1 cellular context compared by ENCODE assay signal in genomic region chr6:35259194-35259945, GRCh38.
A peak's percentile ranks its signal among the peaks of the same experiment; 100 is the strongest.
TF ChIP-seq lines count a peak whose summit lies in the region.

Gene ZNF76 (plus strand): TSS chr6:35259735. CDS start chr6:35281152, 21,417 bp downstream.

TF ChIP-seq in GM12878, 131 proteins besides CTCF, POLR2A, EP300 and RAD21 (continued from another document and continues in another):
- TF ChIP-seq TCF12 (IDR thresholded peaks at IDR 0.05; ENCODE audit: low read depth, low read length) (0 out of 2 replicates have a peak, but pooled peaks have one; percentile 47), BCLAF1 (IDR thresholded peaks at IDR 0.05) (peak; percentile 49; the same call in 1 of the 2 replicates), MXI1 (IDR thresholded peaks at IDR 0.05; ENCODE audit: low read depth, low read length) (peak; percentile 73), USF1 (IDR thresholded peaks at IDR 0.05; ENCODE audit: borderline replicate concordance, extremely low read length, insufficient read depth, low read depth, low read length) (peak; percentile 16), ZNF592 (IDR thresholded peaks at IDR 0.05) (no peak; the same call in none of the 2 replicates), IKZF1 (conservative IDR thresholded peaks at IDR 0.05) (peak; percentile 96), JUNB (IDR thresholded peaks at IDR 0.05) (no peak), ZBED1 (IDR thresholded peaks at IDR 0.05; ENCODE audit: borderline replicate concordance) (no peak), ELK1 (IDR thresholded peaks at IDR 0.05; ENCODE audit: low read depth, low read length) (peak; percentile 42; the same call in 1 of the 2 replicates), ASH2L (IDR thresholded peaks at IDR 0.05; ENCODE audit: borderline replicate concordance, low read depth) (no peak), YBX1 (IDR thresholded peaks at IDR 0.05) (no peak), SREBF1 (IDR thresholded peaks at IDR 0.05; ENCODE audit: low read length) (no peak), ZBTB11 (CRISPR knock-in tag; IDR thresholded peaks at IDR 0.05) (no peak), SPI1 (IDR thresholded peaks at IDR 0.05; ENCODE audit: borderline replicate concordance, insufficient read depth, low read depth, low read length) (no peak), CHD2 (IDR thresholded peaks at IDR 0.05; ENCODE audit: borderline replicate concordance, low read depth, low read length) (peak; percentile 85), HDGF (IDR thresholded peaks at IDR 0.05) (peak; percentile 84), SUZ12 (IDR thresholded peaks at IDR 0.05; ENCODE audit: unreplicated experiment) (no peak), BCL3 (IDR thresholded peaks at IDR 0.05; ENCODE audit: borderline replicate concordance, insufficient read depth, low read depth, low read length, poor library complexity, severe bottlenecking) (peak; percentile 4), NR2C2 (IDR thresholded peaks at IDR 0.05; ENCODE audit: borderline replicate concordance, control insufficient read depth, insufficient read length, low read depth) (no peak), CUX1 (IDR thresholded peaks at IDR 0.05; ENCODE audit: insufficient replicate concordance, low read depth, low read length) (no peak), PML (IDR thresholded peaks at IDR 0.05; ENCODE audit: low read length) (peak; percentile 68; the same call in 1 of the 2 replicates), SUPT20H (IDR thresholded peaks at IDR 0.05; ENCODE audit: borderline replicate concordance, control insufficient read depth, low read depth, low read length) (no peak), IRF5 (IDR thresholded peaks at IDR 0.05; ENCODE audit: borderline replicate concordance) (no peak), ZNF622 (IDR thresholded peaks at IDR 0.05) (no peak), ZSCAN29 (IDR thresholded peaks at IDR 0.05) (0 out of 2 replicates have a peak, but pooled peaks have one; percentile 47), E2F8 (IDR thresholded peaks at IDR 0.05; ENCODE audit: low read depth, partially characterized antibody) (peak; percentile 62), NBN (IDR thresholded peaks at IDR 0.05) (peak; percentile 97)
